Comparison of ENCODE assay signal across 26 cellular contexts in the genomic region with DNA sequence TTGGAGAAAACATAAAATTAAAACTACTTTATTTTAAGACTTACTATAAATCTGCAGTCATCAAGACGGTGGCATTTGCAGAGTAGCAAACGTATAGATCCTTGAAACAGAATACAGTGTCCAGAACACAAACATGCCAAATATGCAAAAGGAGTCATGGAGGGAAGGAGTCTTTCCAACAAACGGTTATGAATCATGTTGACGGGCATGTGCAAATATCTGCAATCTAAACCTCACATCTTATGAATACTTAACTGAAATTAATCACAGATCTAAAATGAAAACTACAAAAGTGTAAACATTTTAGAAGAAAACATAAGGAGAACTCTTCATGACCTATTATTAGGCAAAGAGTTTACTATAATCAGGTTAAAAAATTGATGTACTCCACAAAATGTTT.
A peak's percentile ranks its signal among the peaks of the same experiment; 100 is the strongest.
DNase-seq lines count a peak whose midpoint lies in the region; ATAC-seq, FAIRE-seq and TF ChIP-seq lines count a peak whose summit lies in the region.
"Had no signal": no experiment of that assay in that cellular context is flagged by ENCODE, and none has a peak within 500 bp of the region (broad histone marks: within the 10 kb centered on the region; RNA-seq: fewer than 3 reads in every experiment).

No MANE protein-coding gene starts in this region.

- no peaks in the 10 kb centered on the region for H3K79me2 ChIP-seq in osteoblast (ENCODE audit: insufficient read depth, low read length)

- TF ChIP-seq EP300 in Ishikawa (IDR thresholded peaks at IDR 0.05; ENCODE audit: borderline replicate concordance) = no peak

- H3K4me1 ChIP-seq in osteoblast (ENCODE audit: insufficient read depth, low read length) = peaks cover 11% of the 10 kb centered on the region
- H3K4me1 ChIP-seq: BLaER1 treated with 17β-estradiol and CSF1 and Interleukin-3, amounts not matched to agents 10 nM and 100 nM; esophagus muscularis mucosa; left lung had no signal

- peaks cover 26% of the 10 kb centered on the region for H3K27me3 ChIP-seq in osteoblast (ENCODE audit: insufficient read depth, low read length)
- H3K27me3 ChIP-seq: BLaER1 treated with 17β-estradiol and CSF1 and Interleukin-3, amounts not matched to agents 10 nM and 100 nM had no signal

- H3K9me3 ChIP-seq in osteoblast (ENCODE audit: low read depth, low read length) = no peaks in the 10 kb centered on the region
- H3K9me3 ChIP-seq: esophagus muscularis mucosa, thoracic aorta had no signal

- H3K4me2 ChIP-seq in osteoblast (ENCODE audit: insufficient read depth, low read length) = no peak overlapping the region
- H3K4me2 ChIP-seq: BLaER1 treated with 17β-estradiol and CSF1 and Interleukin-3, amounts not matched to agents 10 nM and 100 nM had no signal

- no peak overlapping the region for H3K4me3 ChIP-seq in osteoblast (ENCODE audit: insufficient read depth, low read length)
- H3K4me3 ChIP-seq: BLaER1 treated with 17β-estradiol and CSF1 and Interleukin-3, amounts not matched to agents 10 nM and 100 nM; esophagus muscularis mucosa; left lung; thoracic aorta had no signal

- TF ChIP-seq CTCF in osteoblast (IDR thresholded peaks at IDR 0.05; ENCODE audit: extremely low read depth, low read depth, low read length) = no peak

- H2AFZ ChIP-seq in osteoblast (ENCODE audit: low read length) = no peak overlapping the region

- peak; percentile 47 for ATAC-seq in SK-N-SH treated with all-trans-retinoic acid at 6 μM for 48 hours
- no peak for ATAC-seq in GM21576 (IDR thresholded peaks at IDR 0.05; ENCODE audit: unreplicated experiment)
- ATAC-seq: activated CD8-positive, alpha-beta T cell treated with anti-CD3 and anti-CD28 coated beads, Interleukin-2, amount 10 ng/mL, durations not matched to agents 7 days and 5 days; right cardiac atrium had no signal

- H3K36me3 ChIP-seq in osteoblast (ENCODE audit: insufficient read depth, low read length) = no peaks in the 10 kb centered on the region
- H3K36me3 ChIP-seq: BLaER1 treated with 17β-estradiol and CSF1 and Interleukin-3, amounts not matched to agents 10 nM and 100 nM; esophagus muscularis mucosa; left lung; thoracic aorta had no signal

- no peak overlapping the region for H3K27ac ChIP-seq in epithelial cell of prostate
- no peak overlapping the region for H3K27ac ChIP-seq in osteoblast (ENCODE audit: low read depth, low read length)
- H3K27ac ChIP-seq: BLaER1 treated with 17β-estradiol and CSF1 and Interleukin-3, amounts not matched to agents 10 nM and 100 nM; esophagus muscularis mucosa; left lung; thoracic aorta; VCaP had no signal

- H4K20me1 ChIP-seq in osteoblast (ENCODE audit: insufficient read depth, low read length) = no peaks in the 10 kb centered on the region
- H4K20me1 ChIP-seq: BLaER1 treated with 17β-estradiol and CSF1 and Interleukin-3, amounts not matched to agents 10 nM and 100 nM had no signal

- peak; percentile 12 for DNase-seq in epithelial cell of prostate (ENCODE audit: low read depth, low spot score)
- peak; percentile 91 for DNase-seq in osteoblast (ENCODE audit: insufficient read length, low spot score, missing footprints)
- no peak for DNase-seq in GM12891 (ENCODE audit: insufficient read length, low spot score)
- DNase-seq in stimulated activated CD4-positive, alpha-beta T cell treated with anti-CD3 and anti-CD28 coated beads, Interleukin-12 subunit alpha, Interleukin-12 subunit beta, amount 100 ng/mL, for 4 hours = no peak
- DNase-seq in H4 (ENCODE audit: low spot score) = no peak
- DNase-seq: activated CD4-positive, alpha-beta T cell treated with anti-CD3 and anti-CD28 coated beads for 4 hours; activated CD8-positive, alpha-beta T cell treated with anti-CD3 and anti-CD28 coated beads, Interleukin-2, amount 10 ng/mL, durations not matched to agents 7 days and 5 days; activated naive CD4-positive, alpha-beta T cell treated with anti-CD3 and anti-CD28 coated beads, Interleukin-2, amount 50 U/mL, for 16 hours; dermis blood vessel endothelial cell; endodermal cell; GDM1; left lung; mesenchymal stem cell; NCI-H1417; NCI-H2029 treated with DMSO at 0.1 percent for 48 hours; NCI-H526 treated with DMSO at 0.1 percent for 48 hours; right cardiac atrium; stimulated activated CD8-positive, alpha-beta memory T cell treated with anti-CD3 and anti-CD28 coated beads, Interleukin-4, amount 100 ng/mL, for 48 hours; T-helper 9 cell had no signal

- TF ChIP-seq RAD21 in Ishikawa (IDR thresholded peaks at IDR 0.05; ENCODE audit: low read depth) = no peak

- FAIRE-seq in GM12891 (lab: Jason Lieb, UNC) = no peak

- no peak for TF ChIP-seq POLR2A in GM12891 (IDR thresholded peaks at IDR 0.05; ENCODE audit: low read depth, low read length)

TF ChIP-seq in Ishikawa, 13 proteins besides CTCF, POLR2A, EP300 and RAD21:
- TF ChIP-seq FOXM1 (IDR thresholded peaks at IDR 0.05; ENCODE audit: borderline replicate concordance, low read depth) (no peak), NFIC (IDR thresholded peaks at IDR 0.05) (no peak), CREB1 (IDR thresholded peaks at IDR 0.05; ENCODE audit: low read depth) (no peak), TEAD4 (IDR thresholded peaks at IDR 0.05) (peak; percentile 12; the same call in 1 of the 2 replicates), TAF1 (IDR thresholded peaks at IDR 0.05; ENCODE audit: low read depth) (no peak), ZBTB7A (IDR thresholded peaks at IDR 0.05; ENCODE audit: low read depth) (no peak)
- TF ChIP-seq, protein P1, sequence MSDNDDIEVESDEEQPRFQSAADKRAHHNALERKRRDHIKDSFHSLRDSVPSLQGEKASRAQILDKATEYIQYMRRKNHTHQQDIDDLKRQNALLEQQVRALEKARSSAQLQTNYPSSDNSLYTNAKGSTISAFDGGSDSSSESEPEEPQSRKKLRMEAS (IDR thresholded peaks at IDR 0.05) = no peak

TF ChIP-seq in SK-N-SH treated with all-trans-retinoic acid at 6 μM for 48 hours, 23 proteins besides CTCF, POLR2A, EP300 and RAD21 (continues in another document):
- TF ChIP-seq TOX (CRISPR knock-in tag; IDR thresholded peaks at IDR 0.05; ENCODE audit: borderline replicate concordance) (no peak), ZC3H10 (CRISPR knock-in tag; IDR thresholded peaks at IDR 0.05) (no peak), TCF4 (CRISPR knock-in tag; IDR thresholded peaks at IDR 0.05; ENCODE audit: borderline replicate concordance) (no peak), ZFP3 (CRISPR knock-in tag; IDR thresholded peaks at IDR 0.05) (no peak), ISL1 (CRISPR knock-in tag; IDR thresholded peaks at IDR 0.05) (no peak), ZNF8 (CRISPR knock-in tag; IDR thresholded peaks at IDR 0.05) (no peak), ESRRG (CRISPR knock-in tag; IDR thresholded peaks at IDR 0.05) (no peak), ZFP30 (CRISPR knock-in tag; IDR thresholded peaks at IDR 0.05) (no peak), SNAI2 (CRISPR knock-in tag; IDR thresholded peaks at IDR 0.05) (no peak), PPARA (CRISPR knock-in tag; IDR thresholded peaks at IDR 0.05; ENCODE audit: borderline replicate concordance) (no peak), GLIS3 (CRISPR knock-in tag; IDR thresholded peaks at IDR 0.05) (no peak)
- TF ChIP-seq, protein P2, sequence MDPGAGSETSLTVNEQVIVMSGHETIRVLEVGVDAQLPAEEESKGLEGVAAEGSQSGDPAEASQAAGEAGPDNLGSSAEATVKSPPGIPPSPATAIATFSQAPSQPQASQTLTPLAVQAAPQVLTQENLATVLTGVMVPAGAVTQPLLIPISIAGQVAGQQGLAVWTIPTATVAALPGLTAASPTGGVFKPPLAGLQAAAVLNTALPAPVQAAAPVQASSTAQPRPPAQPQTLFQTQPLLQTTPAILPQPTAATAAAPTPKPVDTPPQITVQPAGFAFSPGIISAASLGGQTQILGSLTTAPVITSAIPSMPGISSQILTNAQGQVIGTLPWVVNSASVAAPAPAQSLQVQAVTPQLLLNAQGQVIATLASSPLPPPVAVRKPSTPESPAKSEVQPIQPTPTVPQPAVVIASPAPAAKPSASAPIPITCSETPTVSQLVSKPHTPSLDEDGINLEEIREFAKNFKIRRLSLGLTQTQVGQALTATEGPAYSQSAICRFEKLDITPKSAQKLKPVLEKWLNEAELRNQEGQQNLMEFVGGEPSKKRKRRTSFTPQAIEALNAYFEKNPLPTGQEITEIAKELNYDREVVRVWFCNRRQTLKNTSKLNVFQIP (CRISPR knock-in tag; IDR thresholded peaks at IDR 0.05; ENCODE audit: borderline replicate concordance, low read depth) = no peak

TF ChIP-seq in GM12891, 5 proteins besides CTCF, POLR2A, EP300 and RAD21:
- no peak for TF ChIP-seq POLR2AphosphoS5 (IDR thresholded peaks at IDR 0.05; ENCODE audit: low read depth, low read length)
- TF ChIP-seq TAF1 (IDR thresholded peaks at IDR 0.05; ENCODE audit: low read depth, low read length) = no peak
- no peak for TF ChIP-seq POU2F2 (IDR thresholded peaks at IDR 0.05; ENCODE audit: low read depth, low read length)
- no peak for TF ChIP-seq PAX5 (IDR thresholded peaks at IDR 0.05; ENCODE audit: insufficient read depth, low read length, severe bottlenecking)
- TF ChIP-seq SPI1 (IDR thresholded peaks at IDR 0.05; ENCODE audit: low read depth, low read length) = no peak

Comparison
In these comparisons a context has a peak if more than half of its experiments do, and no peak if none do; other contexts are left out.
1. DNase-seq: peak in epithelial cell of prostate (single experiment) and osteoblast (single experiment); none in GM12891 (single experiment), stimulated activated CD4-positive, alpha-beta T cell treated with anti-CD3 and anti-CD28 coated beads, Interleukin-12 subunit alpha, Interleukin-12 subunit beta, amount 100 ng/mL, for 4 hours (single experiment) and H4 (single experiment).